In genomic region chr2:105873721-105874120, GRCh38 we compare ENCODE assay signal across 1 cellular context.
TF ChIP-seq lines count a peak whose summit lies in the region.

No MANE protein-coding gene starts in this region.

TF ChIP-seq in K562, 482 proteins besides CTCF, POLR2A, EP300 and RAD21 (continued from another document):
- TF ChIP-seq, protein P1, sequence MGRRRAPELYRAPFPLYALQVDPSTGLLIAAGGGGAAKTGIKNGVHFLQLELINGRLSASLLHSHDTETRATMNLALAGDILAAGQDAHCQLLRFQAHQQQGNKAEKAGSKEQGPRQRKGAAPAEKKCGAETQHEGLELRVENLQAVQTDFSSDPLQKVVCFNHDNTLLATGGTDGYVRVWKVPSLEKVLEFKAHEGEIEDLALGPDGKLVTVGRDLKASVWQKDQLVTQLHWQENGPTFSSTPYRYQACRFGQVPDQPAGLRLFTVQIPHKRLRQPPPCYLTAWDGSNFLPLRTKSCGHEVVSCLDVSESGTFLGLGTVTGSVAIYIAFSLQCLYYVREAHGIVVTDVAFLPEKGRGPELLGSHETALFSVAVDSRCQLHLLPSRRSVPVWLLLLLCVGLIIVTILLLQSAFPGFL (CRISPR knock-in tag; IDR thresholded peaks at IDR 0.05): no peak
- TF ChIP-seq PHB2 (IDR thresholded peaks at IDR 0.05; ENCODE audit: low read depth) (no peak), EGR1 (conservative IDR thresholded peaks at IDR 0.05) (peak; percentile 85), GTF3C2 (IDR thresholded peaks at IDR 0.05; ENCODE audit: borderline replicate concordance, extremely low read depth, insufficient read length) (no peak), ZNF133 (CRISPR knock-in tag; IDR thresholded peaks at IDR 0.05) (no peak), TSC22D4 (tag; IDR thresholded peaks at IDR 0.05) (no peak), ZNF77 (CRISPR knock-in tag; IDR thresholded peaks at IDR 0.05) (no peak), NR2C2 (CRISPR knock-in tag; IDR thresholded peaks at IDR 0.05) (no peak), NR2C2 (tag; IDR thresholded peaks at IDR 0.05) (peak; percentile 64; the same call in 1 of the 2 replicates), BHLHE40 (IDR thresholded peaks at IDR 0.05; ENCODE audit: low read length) (peak; percentile 40; the same call in 1 of the 2 replicates), XRCC4 (IDR thresholded peaks at IDR 0.05; ENCODE audit: extremely low read depth, insufficient read depth, insufficient read length) (no peak), CBX2 (IDR thresholded peaks at IDR 0.05; ENCODE audit: insufficient read depth, low read length, poor library complexity, severe bottlenecking) (no peak), PTBP1 (IDR thresholded peaks at IDR 0.05; ENCODE audit: low read depth, low read length) (no peak), ZNF551 (CRISPR knock-in tag; IDR thresholded peaks at IDR 0.05) (no peak), HSF4 (CRISPR knock-in tag; IDR thresholded peaks at IDR 0.05; ENCODE audit: borderline replicate concordance) (no peak), ELF2 (CRISPR knock-in tag; IDR thresholded peaks at IDR 0.05) (no peak), NCOR1 (IDR thresholded peaks at IDR 0.05) (0 out of 2 replicates have a peak, but pooled peaks have one; percentile 14), HDAC6 (IDR thresholded peaks at IDR 0.05; ENCODE audit: low read depth, low read length) (no peak), HNRNPUL1 (IDR thresholded peaks at IDR 0.05; ENCODE audit: low read length) (no peak), TAF7 (tag; IDR thresholded peaks at IDR 0.05) (no peak), ZNF217 (CRISPR knock-in tag; IDR thresholded peaks at IDR 0.05) (no peak), RBM15 (IDR thresholded peaks at IDR 0.05; ENCODE audit: insufficient read depth, low read length) (no peak), HDAC8 (tag; IDR thresholded peaks at IDR 0.05) (no peak), HMG20B (CRISPR knock-in tag; IDR thresholded peaks at IDR 0.05) (no peak), ZNF384 (IDR thresholded peaks at IDR 0.05; ENCODE audit: low read depth, low read length) (no peak), U2AF1 (optimal IDR thresholded peaks at IDR 0.05; ENCODE audit: low read depth, low read length) (no peak), ZBTB7A (IDR thresholded peaks at IDR 0.05; ENCODE audit: borderline replicate concordance, control insufficient read depth, low read depth, low read length) (peak; percentile 80; the same call in 1 of the 2 replicates), NFXL1 (CRISPR knock-in tag; IDR thresholded peaks at IDR 0.05) (no peak), ZSCAN29 (IDR thresholded peaks at IDR 0.05) (no peak), SLC30A9 (CRISPR knock-in tag; IDR thresholded peaks at IDR 0.05) (no peak), THAP7 (CRISPR knock-in tag; IDR thresholded peaks at IDR 0.05) (no peak), ZNF668 (CRISPR knock-in tag; IDR thresholded peaks at IDR 0.05) (no peak), ZZZ3 (IDR thresholded peaks at IDR 0.05) (no peak), ZBTB17 (CRISPR knock-in tag; IDR thresholded peaks at IDR 0.05) (no peak), HDAC2 (IDR thresholded peaks at IDR 0.05) (no peak), ZNF644 (tag; IDR thresholded peaks at IDR 0.05; ENCODE audit: low read depth) (no peak), MCM7 (IDR thresholded peaks at IDR 0.05) (no peak)
- TF ChIP-seq, protein P2, sequence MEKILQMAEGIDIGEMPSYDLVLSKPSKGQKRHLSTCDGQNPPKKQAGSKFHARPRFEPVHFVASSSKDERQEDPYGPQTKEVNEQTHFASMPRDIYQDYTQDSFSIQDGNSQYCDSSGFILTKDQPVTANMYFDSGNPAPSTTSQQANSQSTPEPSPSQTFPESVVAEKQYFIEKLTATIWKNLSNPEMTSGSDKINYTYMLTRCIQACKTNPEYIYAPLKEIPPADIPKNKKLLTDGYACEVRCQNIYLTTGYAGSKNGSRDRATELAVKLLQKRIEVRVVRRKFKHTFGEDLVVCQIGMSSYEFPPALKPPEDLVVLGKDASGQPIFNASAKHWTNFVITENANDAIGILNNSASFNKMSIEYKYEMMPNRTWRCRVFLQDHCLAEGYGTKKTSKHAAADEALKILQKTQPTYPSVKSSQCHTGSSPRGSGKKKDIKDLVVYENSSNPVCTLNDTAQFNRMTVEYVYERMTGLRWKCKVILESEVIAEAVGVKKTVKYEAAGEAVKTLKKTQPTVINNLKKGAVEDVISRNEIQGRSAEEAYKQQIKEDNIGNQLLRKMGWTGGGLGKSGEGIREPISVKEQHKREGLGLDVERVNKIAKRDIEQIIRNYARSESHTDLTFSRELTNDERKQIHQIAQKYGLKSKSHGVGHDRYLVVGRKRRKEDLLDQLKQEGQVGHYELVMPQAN (IDR thresholded peaks at IDR 0.05; ENCODE audit: borderline replicate concordance): no peak
- TF ChIP-seq, protein P3, sequence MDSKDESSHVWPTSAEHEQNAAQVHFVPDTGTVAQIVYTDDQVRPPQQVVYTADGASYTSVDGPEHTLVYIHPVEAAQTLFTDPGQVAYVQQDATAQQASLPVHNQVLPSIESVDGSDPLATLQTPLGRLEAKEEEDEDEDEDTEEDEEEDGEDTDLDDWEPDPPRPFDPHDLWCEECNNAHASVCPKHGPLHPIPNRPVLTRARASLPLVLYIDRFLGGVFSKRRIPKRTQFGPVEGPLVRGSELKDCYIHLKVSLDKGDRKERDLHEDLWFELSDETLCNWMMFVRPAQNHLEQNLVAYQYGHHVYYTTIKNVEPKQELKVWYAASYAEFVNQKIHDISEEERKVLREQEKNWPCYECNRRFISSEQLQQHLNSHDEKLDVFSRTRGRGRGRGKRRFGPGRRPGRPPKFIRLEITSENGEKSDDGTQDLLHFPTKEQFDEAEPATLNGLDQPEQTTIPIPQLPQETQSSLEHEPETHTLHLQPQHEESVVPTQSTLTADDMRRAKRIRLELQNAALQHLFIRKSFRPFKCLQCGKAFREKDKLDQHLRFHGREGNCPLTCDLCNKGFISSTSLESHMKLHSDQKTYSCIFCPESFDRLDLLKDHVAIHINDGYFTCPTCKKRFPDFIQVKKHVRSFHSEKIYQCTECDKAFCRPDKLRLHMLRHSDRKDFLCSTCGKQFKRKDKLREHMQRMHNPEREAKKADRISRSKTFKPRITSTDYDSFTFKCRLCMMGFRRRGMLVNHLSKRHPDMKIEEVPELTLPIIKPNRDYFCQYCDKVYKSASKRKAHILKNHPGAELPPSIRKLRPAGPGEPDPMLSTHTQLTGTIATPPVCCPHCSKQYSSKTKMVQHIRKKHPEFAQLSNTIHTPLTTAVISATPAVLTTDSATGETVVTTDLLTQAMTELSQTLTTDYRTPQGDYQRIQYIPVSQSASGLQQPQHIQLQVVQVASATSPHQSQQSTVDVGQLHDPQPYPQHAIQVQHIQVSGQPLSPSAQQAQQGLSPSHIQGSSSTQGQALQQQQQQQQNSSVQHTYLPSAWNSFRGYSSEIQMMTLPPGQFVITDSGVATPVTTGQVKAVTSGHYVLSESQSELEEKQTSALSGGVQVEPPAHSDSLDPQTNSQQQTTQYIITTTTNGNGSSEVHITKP (IDR thresholded peaks at IDR 0.05; ENCODE audit: partially characterized antibody): peak; percentile 35
- TF ChIP-seq, protein P4, sequence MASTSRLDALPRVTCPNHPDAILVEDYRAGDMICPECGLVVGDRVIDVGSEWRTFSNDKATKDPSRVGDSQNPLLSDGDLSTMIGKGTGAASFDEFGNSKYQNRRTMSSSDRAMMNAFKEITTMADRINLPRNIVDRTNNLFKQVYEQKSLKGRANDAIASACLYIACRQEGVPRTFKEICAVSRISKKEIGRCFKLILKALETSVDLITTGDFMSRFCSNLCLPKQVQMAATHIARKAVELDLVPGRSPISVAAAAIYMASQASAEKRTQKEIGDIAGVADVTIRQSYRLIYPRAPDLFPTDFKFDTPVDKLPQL (IDR thresholded peaks at IDR 0.05; ENCODE audit: extremely low read depth, insufficient read length): no peak
- TF ChIP-seq, protein P5, sequence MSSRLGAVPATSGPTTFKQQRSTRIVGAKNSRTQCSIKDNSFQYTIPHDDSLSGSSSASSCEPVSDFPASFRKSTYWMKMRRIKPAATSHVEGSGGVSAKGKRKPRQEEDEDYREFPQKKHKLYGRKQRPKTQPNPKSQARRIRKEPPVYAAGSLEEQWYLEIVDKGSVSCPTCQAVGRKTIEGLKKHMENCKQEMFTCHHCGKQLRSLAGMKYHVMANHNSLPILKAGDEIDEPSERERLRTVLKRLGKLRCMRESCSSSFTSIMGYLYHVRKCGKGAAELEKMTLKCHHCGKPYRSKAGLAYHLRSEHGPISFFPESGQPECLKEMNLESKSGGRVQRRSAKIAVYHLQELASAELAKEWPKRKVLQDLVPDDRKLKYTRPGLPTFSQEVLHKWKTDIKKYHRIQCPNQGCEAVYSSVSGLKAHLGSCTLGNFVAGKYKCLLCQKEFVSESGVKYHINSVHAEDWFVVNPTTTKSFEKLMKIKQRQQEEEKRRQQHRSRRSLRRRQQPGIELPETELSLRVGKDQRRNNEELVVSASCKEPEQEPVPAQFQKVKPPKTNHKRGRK (tag; IDR thresholded peaks at IDR 0.05): no peak
- TF ChIP-seq, protein P6, sequence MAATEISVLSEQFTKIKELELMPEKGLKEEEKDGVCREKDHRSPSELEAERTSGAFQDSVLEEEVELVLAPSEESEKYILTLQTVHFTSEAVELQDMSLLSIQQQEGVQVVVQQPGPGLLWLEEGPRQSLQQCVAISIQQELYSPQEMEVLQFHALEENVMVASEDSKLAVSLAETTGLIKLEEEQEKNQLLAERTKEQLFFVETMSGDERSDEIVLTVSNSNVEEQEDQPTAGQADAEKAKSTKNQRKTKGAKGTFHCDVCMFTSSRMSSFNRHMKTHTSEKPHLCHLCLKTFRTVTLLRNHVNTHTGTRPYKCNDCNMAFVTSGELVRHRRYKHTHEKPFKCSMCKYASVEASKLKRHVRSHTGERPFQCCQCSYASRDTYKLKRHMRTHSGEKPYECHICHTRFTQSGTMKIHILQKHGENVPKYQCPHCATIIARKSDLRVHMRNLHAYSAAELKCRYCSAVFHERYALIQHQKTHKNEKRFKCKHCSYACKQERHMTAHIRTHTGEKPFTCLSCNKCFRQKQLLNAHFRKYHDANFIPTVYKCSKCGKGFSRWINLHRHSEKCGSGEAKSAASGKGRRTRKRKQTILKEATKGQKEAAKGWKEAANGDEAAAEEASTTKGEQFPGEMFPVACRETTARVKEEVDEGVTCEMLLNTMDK (IDR thresholded peaks at IDR 0.05; ENCODE audit: borderline replicate concordance, insufficient read depth, low read depth, low read length, poor library complexity, severe bottlenecking): no peak
- TF ChIP-seq, protein P7, sequence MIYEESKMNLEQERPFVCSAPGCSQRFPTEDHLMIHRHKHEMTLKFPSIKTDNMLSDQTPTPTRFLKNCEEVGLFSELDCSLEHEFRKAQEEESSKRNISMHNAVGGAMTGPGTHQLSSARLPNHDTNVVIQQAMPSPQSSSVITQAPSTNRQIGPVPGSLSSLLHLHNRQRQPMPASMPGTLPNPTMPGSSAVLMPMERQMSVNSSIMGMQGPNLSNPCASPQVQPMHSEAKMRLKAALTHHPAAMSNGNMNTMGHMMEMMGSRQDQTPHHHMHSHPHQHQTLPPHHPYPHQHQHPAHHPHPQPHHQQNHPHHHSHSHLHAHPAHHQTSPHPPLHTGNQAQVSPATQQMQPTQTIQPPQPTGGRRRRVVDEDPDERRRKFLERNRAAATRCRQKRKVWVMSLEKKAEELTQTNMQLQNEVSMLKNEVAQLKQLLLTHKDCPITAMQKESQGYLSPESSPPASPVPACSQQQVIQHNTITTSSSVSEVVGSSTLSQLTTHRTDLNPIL (CRISPR knock-in tag; IDR thresholded peaks at IDR 0.05): no peak
- TF ChIP-seq, protein P8, sequence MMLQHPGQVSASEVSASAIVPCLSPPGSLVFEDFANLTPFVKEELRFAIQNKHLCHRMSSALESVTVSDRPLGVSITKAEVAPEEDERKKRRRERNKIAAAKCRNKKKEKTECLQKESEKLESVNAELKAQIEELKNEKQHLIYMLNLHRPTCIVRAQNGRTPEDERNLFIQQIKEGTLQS (IDR thresholded peaks at IDR 0.05): peak; percentile 91
- TF ChIP-seq, protein P8 (CRISPR knock-in tag; conservative IDR thresholded peaks at IDR 0.05): no peak
- TF ChIP-seq, protein P9, sequence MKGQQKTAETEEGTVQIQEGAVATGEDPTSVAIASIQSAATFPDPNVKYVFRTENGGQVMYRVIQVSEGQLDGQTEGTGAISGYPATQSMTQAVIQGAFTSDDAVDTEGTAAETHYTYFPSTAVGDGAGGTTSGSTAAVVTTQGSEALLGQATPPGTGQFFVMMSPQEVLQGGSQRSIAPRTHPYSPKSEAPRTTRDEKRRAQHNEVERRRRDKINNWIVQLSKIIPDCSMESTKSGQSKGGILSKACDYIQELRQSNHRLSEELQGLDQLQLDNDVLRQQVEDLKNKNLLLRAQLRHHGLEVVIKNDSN (CRISPR knock-in tag; IDR thresholded peaks at IDR 0.05): no peak
- TF ChIP-seq, protein P10, sequence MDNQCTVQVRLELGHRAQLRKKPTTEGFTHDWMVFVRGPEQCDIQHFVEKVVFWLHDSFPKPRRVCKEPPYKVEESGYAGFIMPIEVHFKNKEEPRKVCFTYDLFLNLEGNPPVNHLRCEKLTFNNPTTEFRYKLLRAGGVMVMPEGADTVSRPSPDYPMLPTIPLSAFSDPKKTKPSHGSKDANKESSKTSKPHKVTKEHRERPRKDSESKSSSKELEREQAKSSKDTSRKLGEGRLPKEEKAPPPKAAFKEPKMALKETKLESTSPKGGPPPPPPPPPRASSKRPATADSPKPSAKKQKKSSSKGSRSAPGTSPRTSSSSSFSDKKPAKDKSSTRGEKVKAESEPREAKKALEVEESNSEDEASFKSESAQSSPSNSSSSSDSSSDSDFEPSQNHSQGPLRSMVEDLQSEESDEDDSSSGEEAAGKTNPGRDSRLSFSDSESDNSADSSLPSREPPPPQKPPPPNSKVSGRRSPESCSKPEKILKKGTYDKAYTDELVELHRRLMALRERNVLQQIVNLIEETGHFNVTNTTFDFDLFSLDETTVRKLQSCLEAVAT (IDR thresholded peaks at IDR 0.05): no peak
